In genomic region chr1:72697410-72697809, GRCh38 we compare ENCODE assay signal across 27 cellular contexts.
"Had no signal": no experiment of that assay in that cellular context is flagged by ENCODE, and none has a peak within 500 bp of the region (broad histone marks: within the 10 kb centered on the region; RNA-seq: fewer than 3 reads in every experiment).

No MANE protein-coding gene starts in this region.

- H3K4me1 ChIP-seq: stomach, suprapubic skin, testis, thyroid gland, tibial artery, tibial nerve, transverse colon, upper lobe of left lung, upper lobe of right lung, uterus, vagina had no signal

- H3K36me3 ChIP-seq: stomach, suprapubic skin, thoracic aorta, thyroid gland, tibial nerve, transverse colon, upper lobe of left lung, upper lobe of right lung, uterus, vagina had no signal

- H3K27me3 ChIP-seq: stomach, suprapubic skin, testis, thyroid gland, tibial artery, tibial nerve, transverse colon, upper lobe of left lung, upper lobe of right lung, uterus, vagina had no signal

- ATAC-seq: stimulated activated effector memory CD8-positive, alpha-beta T cell treated with anti-CD3 and anti-CD28 coated beads, Interleukin-12 subunit alpha, Interleukin-12 subunit beta, amount 100 ng/mL, for 72 hours; stimulated activated memory B cell treated with anti-CD40 and anti-IgM and Interleukin-4, amounts not matched to agents 10 μg/mL and 1 μg/mL and 100 μg/mL, for 72 hours; stimulated activated naive B cell treated with anti-CD40 and anti-IgM and Interleukin-4, amounts not matched to agents 10 μg/mL and 1 μg/mL and 100 μg/mL, for 72 hours; stimulated activated naive CD8-positive, alpha-beta T cell treated with anti-CD3 and anti-CD28 coated beads, Interleukin-15, amount 100 ng/mL, for 72 hours; stimulated activated naive CD8-positive, alpha-beta T cell treated with anti-CD3 and anti-CD28 coated beads, Interleukin-15, Interleukin-2, amounts not matched to agents 100 U/mL and 50 U/mL, for 24 hours; upper lobe of right lung had no signal

- DNase-seq: stimulated activated CD4-positive, alpha-beta T cell treated with anti-CD3 and anti-CD28 coated beads, Interleukin-2, amount 100 ng/mL, for 48 hours; stimulated activated CD4-positive, alpha-beta T cell treated with anti-CD3 and anti-CD28 coated beads, Interleukin-4, amount 100 ng/mL, for 1 hour; stimulated activated CD4-positive, alpha-beta T cell treated with anti-CD3 and anti-CD28 coated beads, Interleukin-4, amount 100 ng/mL, for 24 hours; stimulated activated CD4-positive, alpha-beta T cell treated with anti-CD3 and anti-CD28 coated beads, Interleukin-4, amount 100 ng/mL, for 4 hours; stimulated activated CD8-positive, alpha-beta memory T cell treated with anti-CD3 and anti-CD28 coated beads, Interleukin-4, amount 100 ng/mL, for 48 hours; stimulated activated naive B cell treated with anti-CD40 and anti-IgM and Interleukin-4, amounts not matched to agents 10 μg/mL and 1 μg/mL and 100 μg/mL, for 72 hours; stimulated activated naive CD4-positive, alpha-beta T cell; stimulated activated naive CD4-positive, alpha-beta T cell treated with Interleukin-2 at 50 U/mL for 16 hours; stimulated activated naive CD8-positive, alpha-beta T cell treated with anti-CD3 and anti-CD28 coated beads, Interleukin-15, amount 100 ng/mL, for 72 hours; stimulated activated naive CD8-positive, alpha-beta T cell treated with anti-CD3 and anti-CD28 coated beads, Interleukin-15, Interleukin-2, amounts not matched to agents 100 U/mL and 50 U/mL, for 24 hours; stomach; substantia nigra; testis; thyroid gland; tibial artery; transverse colon; trophoblast cell; upper lobe of left lung; upper lobe of right lung; uterus had no signal

- H3K9me3 ChIP-seq: suprapubic skin, testis, thyroid gland, transverse colon, upper lobe of right lung, uterus, vagina had no signal

- H3K27ac ChIP-seq: stomach, suprapubic skin, testis, thoracic aorta, thyroid gland, tibial artery, tibial nerve, transverse colon, upper lobe of left lung, upper lobe of right lung, uterus, vagina had no signal

- FAIRE-seq: urothelium cell line had no signal

- H3K4me3 ChIP-seq: stomach, suprapubic skin, testis, thoracic aorta, thyroid gland, tibial artery, tibial nerve, transverse colon, upper lobe of left lung, upper lobe of right lung, uterus, vagina had no signal
